ENCODE assay signal across 20 cellular contexts in genomic region chr14:24237463-24237955, GRCh38. TPM values are rescaled to one million over a fixed set of nuclear protein-coding genes. Genes with fewer than 3 reads are reported as not detected.
DNase-seq lines count a peak whose midpoint lies in the region; ATAC-seq, FAIRE-seq and TF ChIP-seq lines count a peak whose summit lies in the region.
"Had no signal": no experiment of that assay in that cellular context is flagged by ENCODE, and none has a peak within 500 bp of the region (broad histone marks: within the 10 kb centered on the region; RNA-seq: fewer than 3 reads in every experiment).

No MANE protein-coding gene starts in this region.

- no peak overlapping the region for H3T11ph ChIP-seq in H9 (ENCODE audit: low read length)

- POLR2A ChIA-PET in CD4-positive, alpha-beta T cell (lab: Charles Lee) = interaction anchor here (0.8 to 2.6 kb wide), 6 partner anchors 10 to 96 kb away, joined by 3 to 11 read pairs (median 4); partner anchors contain the start of genes EMC9, MDP1 and TM9SF1

- ATAC-seq in CD4-positive, alpha-beta T cell (ENCODE audit: poor library complexity) = no peak

- H3K9ac ChIP-seq in endodermal cell (ENCODE audit: extremely low read depth, low read length, poor library complexity, severe bottlenecking) (no peak overlapping the region), H9 (ENCODE audit: extremely low read depth, insufficient read length, low read length) (no peak overlapping the region)

- H4K20me1 ChIP-seq in H9 (ENCODE audit: control insufficient read depth, insufficient read depth, insufficient read length) = peaks cover 2% of the 10 kb centered on the region

- intact Hi-C loops in CD4-positive, alpha-beta T cell (cut with DNase I, micrococcal nuclease) = no loop called here

- no peak overlapping the region for H4K91ac ChIP-seq in H9 (ENCODE audit: insufficient read length, low read depth, low read length)

- no peak overlapping the region for H2BK5ac ChIP-seq in H9 (ENCODE audit: insufficient read length, low read length)

- 97 to 100% methylated on average over 2 of the region's 2 CpGs for WGBS in endodermal cell (ENCODE audit: insufficient coverage in 1 of 2, insufficient read length in 1 of 2), 2 experiments
- no CpG with 5 or more reads among the region's 2 CpGs for WGBS in H9 (ENCODE audit: extremely low coverage, insufficient read length, low lambda C conversion rate)

- TF ChIP-seq CTCF in CD4-positive, alpha-beta T cell (IDR thresholded peaks at IDR 0.05) = no peak
- TF ChIP-seq CTCF in endodermal cell (conservative IDR thresholded peaks at IDR 0.05) (no peak), neutrophil (IDR thresholded peaks at IDR 0.05) (no peak), D721Med (IDR thresholded peaks at IDR 0.05; ENCODE audit: insufficient read depth, missing control alignments) (no peak), H9 (conservative IDR thresholded peaks at IDR 0.05) (no peak)

- no peaks in the 10 kb centered on the region for H3K79me2 ChIP-seq in H9 (ENCODE audit: insufficient read depth, low read length)

- H3K27me3 Mint-ChIP-seq in CD4-positive, alpha-beta T cell = no peaks in the 10 kb centered on the region
- no peaks in the 10 kb centered on the region for H3K27me3 Mint-ChIP-seq in endodermal cell (ENCODE audit: insufficient read depth)
- no peaks in the 10 kb centered on the region for H3K27me3 Mint-ChIP-seq in H9 (ENCODE audit: low read depth)

- no peak overlapping the region for H3K27ac ChIP-seq in CD4-positive, alpha-beta T cell (ENCODE audit: low read depth, low read length)
- H3K27ac ChIP-seq in endodermal cell (ENCODE audit: low read depth, low read length) = no peak overlapping the region
- peak overlapping the region; percentile 100 for H3K27ac ChIP-seq in neutrophil
- H3K27ac ChIP-seq in H9 (ENCODE audit: insufficient read length, low read depth, low read length) = no peak overlapping the region
- H3K27ac ChIP-seq: C4-2B, HL-60 had no signal

- H2AFZ ChIP-seq in H9 (ENCODE audit: low read length) = no peak overlapping the region

- H4K5ac ChIP-seq in H9 (ENCODE audit: insufficient read length, low read depth, low read length) = no peak overlapping the region

- H3K4me1 Mint-ChIP-seq in CD4-positive, alpha-beta T cell (ENCODE audit: low read depth) = peaks cover 87% of the 10 kb centered on the region
- H3K4me1 Mint-ChIP-seq in endodermal cell (peaks cover 11% of the 10 kb centered on the region), H9 (peaks cover 10 to 17% of the 10 kb centered on the region in 2 experiments)

- no peaks in the 10 kb centered on the region for H3K79me1 ChIP-seq in H9 (ENCODE audit: insufficient read depth, low read depth, low read length, poor library complexity, severe bottlenecking)

- H3K4me3 ChIP-seq in endodermal cell (ENCODE audit: low read length) (no peak overlapping the region), neutrophil (ENCODE audit: low read depth in 1 of 2, low read length in 1 of 2) (no peak overlapping the region)
- H3K4me3 ChIP-seq: adrenal gland, spleen, upper lobe of left lung had no signal

- H3K9me3 Mint-ChIP-seq in CD4-positive, alpha-beta T cell = no peaks in the 10 kb centered on the region
- H3K9me3 Mint-ChIP-seq in endodermal cell = no peaks in the 10 kb centered on the region
- H3K9me3 Mint-ChIP-seq in H9 = no peaks in the 10 kb centered on the region

- no peak overlapping the region for H2BK20ac ChIP-seq in H9 (ENCODE audit: low read depth, low read length, poor library complexity, severe bottlenecking)

- peaks cover 59% of the 10 kb centered on the region for H3K36me3 ChIP-seq in endodermal cell (ENCODE audit: control insufficient read depth, insufficient read depth, low read length)
- H3K36me3 ChIP-seq in neutrophil = peaks cover 73% of the 10 kb centered on the region

- H3K23me2 ChIP-seq in H9 (ENCODE audit: insufficient read length, low read depth, low read length, poor library complexity, severe bottlenecking) = peaks cover 15% of the 10 kb centered on the region

- no peak overlapping the region for H3K4me2 ChIP-seq in H9 (ENCODE audit: insufficient read depth, insufficient read length, low read length)

- CTCF ChIA-PET in CD4-positive, alpha-beta T cell (lab: Charles Lee) = interaction anchor here (3.3 kb wide), 1 partner anchor 22 kb away, joined by 14 read pairs; the partner anchor contains the start of gene MDP1

- H3K9me3 ChIP-seq in CD4-positive, alpha-beta T cell (ENCODE audit: control insufficient read depth, low read length) = no peaks in the 10 kb centered on the region
- no peaks in the 10 kb centered on the region for H3K9me3 ChIP-seq in endodermal cell (ENCODE audit: control insufficient read depth, low read length)
- H3K9me3 ChIP-seq in neutrophil = no peaks in the 10 kb centered on the region
- H3K9me3 ChIP-seq in H9 (ENCODE audit: control insufficient read depth, low read depth, low read length) = no peaks in the 10 kb centered on the region
- H3K9me3 ChIP-seq: adrenal gland, spleen, upper lobe of left lung had no signal

- H3K4me1 ChIP-seq in endodermal cell (ENCODE audit: control insufficient read depth, insufficient read depth, low read length) (peaks cover 8% of the 10 kb centered on the region), neutrophil (ENCODE audit: control insufficient read depth in 1 of 2, insufficient read depth in 1 of 2, low read depth in 1 of 2, low read length in 1 of 2) (peaks cover 60 to 65% of the 10 kb centered on the region in 2 experiments), H9 (ENCODE audit: insufficient read depth, low read length) (0 out of 2 replicates have a peak, but pooled peaks cover 6% of the 10 kb centered on the region)

- H3K18ac ChIP-seq in H9 (ENCODE audit: insufficient read length, low read depth, low read length) = no peak overlapping the region

- FAIRE-seq in D721Med (lab: Jason Lieb, UNC) = no peak
- FAIRE-seq: H54 had no signal

- H4K8ac ChIP-seq in H9 (replicated peaks; ENCODE audit: insufficient read length, low read depth, low read length) = no peak overlapping the region

- DNase-seq in CD4-positive, alpha-beta T cell = no peak
- peak; percentile 55 for DNase-seq in ELR (ENCODE audit: low read depth)
- peak; percentile 13 for DNase-seq in endodermal cell
- no peak for DNase-seq in D721Med (ENCODE audit: insufficient read length, low spot score)
- no peak for DNase-seq in HPDE6-E6E7 (ENCODE audit: extremely low spot score)
- DNase-seq in dedifferentiated amniotic fluid mesenchymal stem cell (ENCODE audit: extremely low spot score) = no peak
- no peak for DNase-seq in H9
- DNase-seq: activated CD4-positive, alpha-beta T cell treated with anti-CD3 and anti-CD28 coated beads for 1 hour; NCI-H2081; NCI-H510A treated with DMSO at 0.1 percent for 48 hours; posterior cingulate gyrus; SHP77; T-helper 2 cell; upper lobe of left lung had no signal

- peaks cover 91% of the 10 kb centered on the region for H3K36me3 Mint-ChIP-seq in CD4-positive, alpha-beta T cell (ENCODE audit: low read depth)
- H3K36me3 Mint-ChIP-seq in endodermal cell (ENCODE audit: low read depth) = peaks cover 53% of the 10 kb centered on the region
- H3K36me3 Mint-ChIP-seq in H9 (ENCODE audit: insufficient read depth in 1 of 3, low read depth in 3 of 3) = peaks cover 35 to 68% (median 67%) of the 10 kb centered on the region in 3 experiments; a peak in 6 of 7 replicates

- no peak overlapping the region for H3K14ac ChIP-seq in H9 (ENCODE audit: insufficient read depth, low read length)

- H2AK5ac ChIP-seq in H9 (ENCODE audit: insufficient read length, low read length) = no peak overlapping the region

- peak overlapping the region; percentile 32 for H3K4me3 Mint-ChIP-seq in CD4-positive, alpha-beta T cell
- H3K4me3 Mint-ChIP-seq in endodermal cell (no peak overlapping the region), H9 (no peak overlapping the region)

- no peak overlapping the region for H3K56ac ChIP-seq in H9 (ENCODE audit: insufficient read length, low read depth, low read length)

- no peak overlapping the region for H2BK120ac ChIP-seq in H9 (ENCODE audit: low read depth, low read length, poor library complexity, severe bottlenecking)

- H3K4ac ChIP-seq in H9 (ENCODE audit: low read depth, low read length) = no peak overlapping the region

- H2BK12ac ChIP-seq in H9 (ENCODE audit: insufficient read length, low read depth, low read length) = no peak overlapping the region

- H3K23ac ChIP-seq in H9 (ENCODE audit: insufficient read length, low read depth, low read length) = no peak overlapping the region

- no peaks in the 10 kb centered on the region for H3K27me3 ChIP-seq in CD4-positive, alpha-beta T cell (ENCODE audit: control insufficient read depth, insufficient read depth, low read length)
- H3K27me3 ChIP-seq in endodermal cell (ENCODE audit: control insufficient read depth, insufficient read depth, low read length, poor library complexity, severe bottlenecking) (no peaks in the 10 kb centered on the region), neutrophil (no peaks in the 10 kb centered on the region), H9 (ENCODE audit: insufficient read depth, low read length) (no peaks in the 10 kb centered on the region)
- H3K27me3 ChIP-seq: adrenal gland, spleen, upper lobe of left lung had no signal

- H3K27ac Mint-ChIP-seq in CD4-positive, alpha-beta T cell = peak overlapping the region; percentile 31
- no peak overlapping the region for H3K27ac Mint-ChIP-seq in endodermal cell
- no peak overlapping the region; a peak in 1 of 7 replicates for H3K27ac Mint-ChIP-seq in H9

- no peak overlapping the region for H2BK15ac ChIP-seq in H9 (ENCODE audit: low read depth, low read length)

RNA-seq across cellular contexts. Expression of gene GMPR2, which starts 4.8 kb away (rescaled TPM):
- 10 to 100 TPM; 22.2 to 24.8 TPM for total RNA-seq in CD4-positive, alpha-beta T cell
- 10 to 100 TPM; 56.1 to 63.1 TPM for total RNA-seq in endodermal cell
- polyA plus RNA-seq in endodermal cell (2013, experiment 1 of 2) = 51.6 TPM
- 43.4 TPM for polyA plus RNA-seq in endodermal cell (2013, experiment 2 of 2)
- total RNA-seq in H9 (2021) = 84.7 and 86.9 TPM in 2 replicates

RNA-seq across cellular contexts. Expression of gene TINF2, which starts 4.9 kb away (rescaled TPM):
- total RNA-seq in CD4-positive, alpha-beta T cell = 100 to 1,000 TPM; 110 to 113 TPM
- 10 to 100 TPM; 43.4 to 43.5 TPM for total RNA-seq in endodermal cell
- 52.0 TPM for polyA plus RNA-seq in endodermal cell (2013, experiment 1 of 2)
- polyA plus RNA-seq in endodermal cell (2013, experiment 2 of 2) = 48.5 TPM
- 41.3 and 47.6 TPM in 2 replicates for total RNA-seq in H9 (2021)

RNA-seq across cellular contexts. Expression of gene NEDD8, which starts 5.3 kb away (rescaled TPM):
- 10 to 100 TPM; 42.0 to 43.5 TPM for total RNA-seq in CD4-positive, alpha-beta T cell
- total RNA-seq in endodermal cell = 100 to 1,000 TPM; 210 to 267 TPM
- polyA plus RNA-seq in endodermal cell (2013, experiment 1 of 2) = 187 TPM
- polyA plus RNA-seq in endodermal cell (2013, experiment 2 of 2) = 182 TPM
- 214 and 225 TPM in 2 replicates for total RNA-seq in H9 (2021)

RNA-seq across cellular contexts. Expression of gene MDP1, which starts 21.6 kb away (rescaled TPM):
- 1 to 10 TPM; 3.2 to 3.7 TPM for total RNA-seq in CD4-positive, alpha-beta T cell
- total RNA-seq in endodermal cell (10 to 100 TPM; 21.0 to 25.0 TPM), H9 (2021) (18.8 and 19.0 TPM in 2 replicates)
- polyA plus RNA-seq in endodermal cell (2013, experiment 1 of 2) = 35.2 TPM
- 32.7 TPM for polyA plus RNA-seq in endodermal cell (2013, experiment 2 of 2)

RNA-seq across cellular contexts. Expression of gene CHMP4A, which starts 24.2 kb away (rescaled TPM):
- total RNA-seq in CD4-positive, alpha-beta T cell = 10 to 100 TPM; 73.4 to 80.1 TPM
- total RNA-seq in endodermal cell = 10 to 100 TPM; 38.8 to 44.3 TPM
- polyA plus RNA-seq in endodermal cell (2013, experiment 1 of 2) = 43.0 TPM
- polyA plus RNA-seq in endodermal cell (2013, experiment 2 of 2) = 44.3 TPM
- 42.0 and 46.2 TPM in 2 replicates for total RNA-seq in H9 (2021)

Comparison
In these comparisons a context has a peak if more than half of its experiments do, and no peak if none do; other contexts are left out.
1. DNase-seq: peak in ELR (single experiment) and endodermal cell (single experiment); none in CD4-positive, alpha-beta T cell (0 of 10), D721Med (single experiment), HPDE6-E6E7 (single experiment), dedifferentiated amniotic fluid mesenchymal stem cell (single experiment) and H9 (single experiment).